ENCODE assay signal across 1 cellular context in genomic region chr12:52036587-52037171, GRCh38.
TF ChIP-seq lines count a peak whose summit lies in the region.

No MANE protein-coding gene starts in this region.

TF ChIP-seq in HepG2, 621 proteins besides CTCF, POLR2A, EP300 and RAD21 (continued from another document and continues in another):
- TF ChIP-seq TRIM22 (IDR thresholded peaks at IDR 0.05) (no peak), HDAC6 (IDR thresholded peaks at IDR 0.05; ENCODE audit: low read depth, low read length) (no peak), ZNF660 (CRISPR knock-in tag; IDR thresholded peaks at IDR 0.05; ENCODE audit: borderline replicate concordance, low read depth) (no peak), ZNF563 (CRISPR knock-in tag; IDR thresholded peaks at IDR 0.05) (no peak), ZNF749 (CRISPR knock-in tag; IDR thresholded peaks at IDR 0.05; ENCODE audit: borderline replicate concordance) (no peak), ONECUT2 (CRISPR knock-in tag; IDR thresholded peaks at IDR 0.05) (no peak), TEAD2 (CRISPR knock-in tag; IDR thresholded peaks at IDR 0.05) (no peak), ATM (IDR thresholded peaks at IDR 0.05; ENCODE audit: borderline replicate concordance) (no peak), BCLAF1 (IDR thresholded peaks at IDR 0.05) (no peak), ZNF20 (CRISPR knock-in tag; IDR thresholded peaks at IDR 0.05) (no peak), CREBL2 (CRISPR knock-in tag; IDR thresholded peaks at IDR 0.05; ENCODE audit: borderline replicate concordance) (no peak), POLR2AphosphoS5 (IDR thresholded peaks at IDR 0.05; ENCODE audit: low read depth, low read length) (no peak), KLF15 (CRISPR knock-in tag; IDR thresholded peaks at IDR 0.05; ENCODE audit: borderline replicate concordance) (no peak), XRCC5 (optimal IDR thresholded peaks at IDR 0.05; ENCODE audit: low read length) (no peak), ZNF446 (CRISPR knock-in tag; IDR thresholded peaks at IDR 0.05) (no peak), FOXC1 (CRISPR knock-in tag; IDR thresholded peaks at IDR 0.05; ENCODE audit: borderline replicate concordance) (no peak), MLX (CRISPR knock-in tag; IDR thresholded peaks at IDR 0.05) (no peak), ZNF331 (CRISPR knock-in tag; IDR thresholded peaks at IDR 0.05) (no peak), TRIM24 (CRISPR knock-in tag; IDR thresholded peaks at IDR 0.05) (no peak), EEA1 (CRISPR knock-in tag; IDR thresholded peaks at IDR 0.05; ENCODE audit: borderline replicate concordance) (no peak), PATZ1 (CRISPR knock-in tag; IDR thresholded peaks at IDR 0.05) (peak; percentile 92), BRF2 (CRISPR knock-in tag; IDR thresholded peaks at IDR 0.05) (no peak), ZSCAN29 (CRISPR knock-in tag; conservative IDR thresholded peaks at IDR 0.05) (no peak), ZSCAN30 (CRISPR knock-in tag; IDR thresholded peaks at IDR 0.05) (no peak), TEAD3 (CRISPR knock-in tag; optimal IDR thresholded peaks at IDR 0.05; ENCODE audit: borderline replicate concordance) (peak; percentile 31), MATR3 (CRISPR knock-in tag; IDR thresholded peaks at IDR 0.05) (no peak), ZNF512 (CRISPR knock-in tag; IDR thresholded peaks at IDR 0.05) (no peak), MLLT10 (CRISPR knock-in tag; IDR thresholded peaks at IDR 0.05) (no peak), ZNF280D (CRISPR knock-in tag; IDR thresholded peaks at IDR 0.05) (no peak), ZNF781 (CRISPR knock-in tag; IDR thresholded peaks at IDR 0.05; ENCODE audit: borderline replicate concordance, not compliant biosample characterization) (no peak), SNAPC4 (CRISPR knock-in tag; IDR thresholded peaks at IDR 0.05) (no peak), MIER2 (CRISPR knock-in tag; IDR thresholded peaks at IDR 0.05) (no peak), PHF5A (CRISPR knock-in tag; IDR thresholded peaks at IDR 0.05; ENCODE audit: low read depth, unreplicated experiment) (no peak), FOXO1 (CRISPR knock-in tag; IDR thresholded peaks at IDR 0.05) (no peak), RNF219 (CRISPR knock-in tag; IDR thresholded peaks at IDR 0.05) (no peak), GFI1 (CRISPR knock-in tag; IDR thresholded peaks at IDR 0.05; ENCODE audit: borderline replicate concordance) (no peak), SRSF9 (IDR thresholded peaks at IDR 0.05; ENCODE audit: borderline replicate concordance, insufficient read depth, low read depth, low read length, poor library complexity, severe bottlenecking) (no peak), ZNF207 (IDR thresholded peaks at IDR 0.05; ENCODE audit: borderline replicate concordance) (no peak), IRF1 (CRISPR knock-in tag; IDR thresholded peaks at IDR 0.05; ENCODE audit: low read depth) (no peak), DR1 (CRISPR knock-in tag; IDR thresholded peaks at IDR 0.05) (no peak), ZNF792 (CRISPR knock-in tag; IDR thresholded peaks at IDR 0.05) (no peak)
